Comparison of ENCODE assay signal across 7 cellular contexts in genomic region chr7:20647908-20648776, GRCh38. TPM values are rescaled to one million over a fixed set of nuclear protein-coding genes. Genes with fewer than 3 reads are reported as not detected.
DNase-seq lines count a peak whose midpoint lies in the region; ATAC-seq and TF ChIP-seq lines count a peak whose summit lies in the region.

No MANE protein-coding gene starts in this region.

- DNase-seq in RPMI7951 (ENCODE audit: low read depth) (peak; percentile 23), iPS-NIHi11 (ENCODE audit: low spot score) (peak; percentile 63), glutamatergic neuron (no peak)
- no peak for DNase-seq in stimulated activated CD4-positive, alpha-beta T cell treated with anti-CD3 and anti-CD28 coated beads, Interleukin-2, amount 100 ng/mL, for 48 hours

- peaks cover 2% of the 10 kb centered on the region for H3K27me3 Mint-ChIP-seq in glutamatergic neuron (ENCODE audit: unreplicated experiment)

- H3K4me3 Mint-ChIP-seq in glutamatergic neuron (ENCODE audit: unreplicated experiment): no peak overlapping the region

- no peaks in the 10 kb centered on the region for H3K4me1 Mint-ChIP-seq in glutamatergic neuron (ENCODE audit: low read depth, unreplicated experiment)

- TF ChIP-seq CTCF in glutamatergic neuron (IDR thresholded peaks at IDR 0.05; ENCODE audit: partially characterized antibody, unreplicated experiment): no peak

- H3K9me3 Mint-ChIP-seq in glutamatergic neuron (ENCODE audit: unreplicated experiment): no peaks in the 10 kb centered on the region

- H3K27ac Mint-ChIP-seq in glutamatergic neuron (ENCODE audit: unreplicated experiment): no peak overlapping the region

- ATAC-seq in GM18498 (IDR thresholded peaks at IDR 0.05; ENCODE audit: unreplicated experiment) (peak; percentile 75), HG02981 (IDR thresholded peaks at IDR 0.05; ENCODE audit: unreplicated experiment) (peak; percentile 63), GM19397 (IDR thresholded peaks at IDR 0.05; ENCODE audit: unreplicated experiment) (no peak)

- H3K36me3 Mint-ChIP-seq in glutamatergic neuron (ENCODE audit: unreplicated experiment): no peaks in the 10 kb centered on the region

RNA-seq across cellular contexts. Expression of gene ABCB5, which starts 32.7 kb away (rescaled TPM):
- not detected in 2 replicates for total RNA-seq in RPMI7951 (2014; rRNA removed; shearing (Covaris generic))
- total RNA-seq in glutamatergic neuron (ENCODE audit: unreplicated experiment): not detected

Comparison
In these comparisons a context has a peak if more than half of its experiments do, and no peak if none do; other contexts are left out.
1. DNase-seq: peak in RPMI7951 (single experiment) and iPS-NIHi11 (single experiment); none in glutamatergic neuron (single experiment) and stimulated activated CD4-positive, alpha-beta T cell treated with anti-CD3 and anti-CD28 coated beads, Interleukin-2, amount 100 ng/mL, for 48 hours (0 of 2).